Comparison of ENCODE assay signal across 1 cellular context in the genomic region with DNA sequence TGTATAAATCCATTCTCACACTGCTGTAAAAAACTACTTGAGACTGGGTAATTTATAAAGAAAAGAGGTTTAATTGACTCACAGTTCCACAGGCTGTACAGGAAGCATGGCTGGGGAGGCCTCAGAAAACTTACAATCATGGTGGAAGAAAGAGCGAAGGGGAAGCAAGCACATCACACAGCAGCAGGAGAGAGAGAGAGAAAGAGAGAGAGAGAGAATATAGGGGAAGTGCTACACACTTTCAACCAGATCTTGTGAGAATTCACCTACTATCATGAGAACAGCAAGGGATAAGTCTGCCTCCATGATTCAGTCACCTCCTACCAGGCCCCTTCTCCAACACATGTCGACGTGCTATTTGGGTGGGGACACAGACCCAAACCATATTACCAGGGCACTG.
A peak's percentile ranks its signal among the peaks of the same experiment; 100 is the strongest.
TF ChIP-seq lines count a peak whose summit lies in the region.

No MANE protein-coding gene starts in this region.

TF ChIP-seq in K562, 482 proteins besides CTCF, POLR2A, EP300 and RAD21:
- 0 out of 2 replicates have a peak, but pooled peaks have one; percentile 41 for TF ChIP-seq SMAD4 (CRISPR knock-in tag; conservative IDR thresholded peaks at IDR 0.05)
- 0 out of 2 replicates have a peak, but pooled peaks have one; percentile 36 for TF ChIP-seq ZNF766 (CRISPR knock-in tag; conservative IDR thresholded peaks at IDR 0.05)
